ENCODE assay signal across 8 cellular contexts in genomic region chr18:50287028-50287440, GRCh38. TPM values are rescaled to one million over a fixed set of nuclear protein-coding genes. Genes with fewer than 3 reads are reported as not detected.
A peak's percentile ranks its signal among the peaks of the same experiment; 100 is the strongest.
DNase-seq lines count a peak whose midpoint lies in the region; ATAC-seq and TF ChIP-seq lines count a peak whose summit lies in the region.

No MANE protein-coding gene starts in this region.

- H3K18ac ChIP-seq in mesenchymal stem cell (ENCODE audit: low read depth in 1 of 2, low read length in 2 of 2) = no peak overlapping the region

- no peak overlapping the region for H2AK5ac ChIP-seq in mesenchymal stem cell (ENCODE audit: low read length, severe bottlenecking)

- peaks cover 0 to 3% (median 0%) of the 10 kb centered on the region in 7 donors for H3K9me3 Mint-ChIP-seq in CD14-positive monocyte
- H3K9me3 Mint-ChIP-seq in chondrocyte (ENCODE audit: low read depth) = no peaks in the 10 kb centered on the region

- H3K27ac Mint-ChIP-seq in CD14-positive monocyte (peak overlapping the region; percentile 92 to 98 (median 97)), chondrocyte (ENCODE audit: unreplicated experiment) (peak overlapping the region; percentile 91)

- H3K27ac ChIP-seq in KOPT-K1 (ENCODE audit: low read depth, low read length, poor library complexity, severe bottlenecking) (peak overlapping the region; percentile 81), mesenchymal stem cell (ENCODE audit: low read length, poor library complexity, severe bottlenecking) (no peak overlapping the region), urinary bladder (ENCODE audit: low read depth) (peak overlapping the region; percentile 85)

- H3K4me3 Mint-ChIP-seq in CD14-positive monocyte = peak overlapping the region; percentile 100
- H3K4me3 Mint-ChIP-seq in chondrocyte (ENCODE audit: unreplicated experiment) = peak overlapping the region; percentile 94

- no peak overlapping the region for H4K8ac ChIP-seq in mesenchymal stem cell (ENCODE audit: low read length)

- H3K9me3 ChIP-seq in KOPT-K1 (ENCODE audit: insufficient read depth, low read length, poor library complexity, severe bottlenecking) (no peaks in the 10 kb centered on the region), mesenchymal stem cell (ENCODE audit: control insufficient read depth, low read length) (no peaks in the 10 kb centered on the region)

- ATAC-seq in GM21390 (IDR thresholded peaks at IDR 0.05; ENCODE audit: unreplicated experiment) = no peak

- H3K9ac ChIP-seq in mesenchymal stem cell (ENCODE audit: low read length) = peak overlapping the region; percentile 92

- H3K23ac ChIP-seq in mesenchymal stem cell (ENCODE audit: low read length in 2 of 2) = peak overlapping the region in 1 of 2 experiments; percentile 94

- intact Hi-C loops in CD14-positive monocyte (cut with micrococcal nuclease) = loop anchor here (5.0 to 10.0 kb wide), 2 partner anchors 792 to 795 kb away; partner anchors contain the start of gene RPL17 (in 2 of the 2)

- H3K36me3 ChIP-seq in KOPT-K1 (ENCODE audit: insufficient read depth, low read length) (peaks cover 40% of the 10 kb centered on the region), mesenchymal stem cell (ENCODE audit: control insufficient read depth in 1 of 2, insufficient read depth in 2 of 2, low read depth in 1 of 2, low read length in 2 of 2) (peaks cover 33 to 42% of the 10 kb centered on the region in 2 experiments), urinary bladder (ENCODE audit: insufficient read depth) (no peaks in the 10 kb centered on the region)

- H3K4ac ChIP-seq in mesenchymal stem cell (ENCODE audit: low read depth in 1 of 2, low read length in 2 of 2) = peak overlapping the region in 1 of 2 experiments; percentile 17

- WGBS in mesenchymal stem cell = under 1% methylated on average over 27 of the region's 27 CpGs
- WGBS in urinary bladder = under 1% methylated on average over 27 of the region's 27 CpGs

- peaks cover 0 to 2% (median 0%) of the 10 kb centered on the region in 3 donors for H3K27me3 Mint-ChIP-seq in CD14-positive monocyte (ENCODE audit: low read depth in 3 of 3)
- peaks cover 10% of the 10 kb centered on the region for H3K27me3 Mint-ChIP-seq in chondrocyte (ENCODE audit: low read depth)

- no peak overlapping the region for H3K14ac ChIP-seq in mesenchymal stem cell (ENCODE audit: low read length in 2 of 2)

- DNase-seq in CD14-positive monocyte (ENCODE audit: low spot score) (no peak), chondrocyte (ENCODE audit: low spot score) (no peak), mesenchymal stem cell (no peak), A172 (ENCODE audit: low spot score) (no peak), UCSD-AML1 (lab: John Stamatoyannopoulos, UW; ENCODE audit: unreplicated experiment) (no peak)

- H2AFZ ChIP-seq in mesenchymal stem cell (ENCODE audit: low read depth, low read length) = peak overlapping the region; percentile 83

- H4K91ac ChIP-seq in mesenchymal stem cell (ENCODE audit: low read length) = no peak overlapping the region

- H3K4me1 ChIP-seq in mesenchymal stem cell (ENCODE audit: control insufficient read depth, insufficient read depth, low read depth, low read length) = peaks cover 23% of the 10 kb centered on the region
- peaks cover under 1% of the 10 kb centered on the region for H3K4me1 ChIP-seq in urinary bladder (ENCODE audit: insufficient read depth)

- no peak overlapping the region for H2BK120ac ChIP-seq in mesenchymal stem cell (ENCODE audit: low read depth, low read length)

- peaks cover 44% of the 10 kb centered on the region for H3K4me1 Mint-ChIP-seq in CD14-positive monocyte
- peaks cover 25% of the 10 kb centered on the region for H3K4me1 Mint-ChIP-seq in chondrocyte (ENCODE audit: low read depth)

- H3K27me3 ChIP-seq in mesenchymal stem cell (ENCODE audit: control insufficient read depth in 1 of 2, insufficient read depth in 1 of 2, low read length in 2 of 2) = peaks cover 0 to 6% of the 10 kb centered on the region in 2 experiments

- H2BK12ac ChIP-seq in mesenchymal stem cell (ENCODE audit: low read length in 2 of 2) = no peak overlapping the region

- H3K4me2 ChIP-seq in mesenchymal stem cell (ENCODE audit: low read length, poor library complexity, severe bottlenecking) = peak overlapping the region; percentile 83

- peaks cover 35% of the 10 kb centered on the region for H3K79me1 ChIP-seq in mesenchymal stem cell (replicated peaks; ENCODE audit: low read length, poor library complexity, severe bottlenecking)

- TF ChIP-seq CTCF in CD14-positive monocyte (IDR thresholded peaks at IDR 0.05) = no peak
- no peak for TF ChIP-seq CTCF in chondrocyte (IDR thresholded peaks at IDR 0.05)

- H2BK5ac ChIP-seq in mesenchymal stem cell (ENCODE audit: low read depth, low read length, poor library complexity, severe bottlenecking) = no peak overlapping the region

- H3K4me3 ChIP-seq in mesenchymal stem cell (ENCODE audit: insufficient read depth in 1 of 2, low read depth in 1 of 2, low read length in 2 of 2) = peak overlapping the region; percentile 94 to 96
- peak overlapping the region; percentile 60 for H3K4me3 ChIP-seq in urinary bladder (ENCODE audit: low read depth, low read length)

- no peak overlapping the region for H2BK15ac ChIP-seq in mesenchymal stem cell (ENCODE audit: low read depth, poor library complexity, severe bottlenecking)

- peaks cover 38 to 43% of the 10 kb centered on the region in 2 donors for H3K36me3 Mint-ChIP-seq in CD14-positive monocyte
- peaks cover 10% of the 10 kb centered on the region for H3K36me3 Mint-ChIP-seq in chondrocyte (ENCODE audit: low read depth)

RNA-seq across cellular contexts. Expression of gene CXXC1, which starts 0.5 kb away (rescaled TPM):
- polyA plus RNA-seq in CD14-positive monocyte = 10 to 100 TPM; 30.9 to 33.4 TPM
- 47.6 to 60.3 TPM (median 59.2 TPM) in 3 replicates for total RNA-seq in chondrocyte
- 24.0 TPM for polyA plus RNA-seq in mesenchymal stem cell (2013, experiment 1 of 2)
- 24.8 TPM for polyA plus RNA-seq in mesenchymal stem cell (2013, experiment 2 of 2)
- total RNA-seq in urinary bladder = 32.4 TPM
- polyA plus RNA-seq in urinary bladder = 73.9 TPM
- total RNA-seq in A172 (2014; rRNA removed; shearing (Covaris generic)) = 11.4 and 19.4 TPM in 2 replicates

RNA-seq across cellular contexts. Expression of gene MBD1, which starts 5.7 kb away (rescaled TPM):
- polyA plus RNA-seq in CD14-positive monocyte = 10 to 100 TPM; 13.2 to 17.4 TPM
- total RNA-seq in chondrocyte = 60.3 to 68.4 TPM (median 62.0 TPM) in 3 replicates
- polyA plus RNA-seq in mesenchymal stem cell (2013, experiment 1 of 2) = 34.4 TPM
- 35.0 TPM for polyA plus RNA-seq in mesenchymal stem cell (2013, experiment 2 of 2)
- 39.9 TPM for total RNA-seq in urinary bladder
- polyA plus RNA-seq in urinary bladder = 57.0 TPM
- total RNA-seq in A172 (2014; rRNA removed; shearing (Covaris generic)) = 18.1 and 19.9 TPM in 2 replicates

RNA-seq across cellular contexts. Expression of gene CFAP53, which starts 20.7 kb away (rescaled TPM):
- polyA plus RNA-seq in CD14-positive monocyte (under 1 TPM in 1 of 2 donors, not detected in 1; 0.14 TPM), urinary bladder (0.34 TPM)
- total RNA-seq in chondrocyte (0.17 to 0.26 TPM in 2 of 3 replicates, not detected in the other), urinary bladder (0.42 TPM)
- 0.19 TPM for polyA plus RNA-seq in mesenchymal stem cell (2013, experiment 1 of 2)
- 0.22 TPM for polyA plus RNA-seq in mesenchymal stem cell (2013, experiment 2 of 2)
- total RNA-seq in A172 (2014; rRNA removed; shearing (Covaris generic)) = 0.24 and 0.86 TPM in 2 replicates
